ENCODE assay signal across 8 cellular contexts in the genomic region with DNA sequence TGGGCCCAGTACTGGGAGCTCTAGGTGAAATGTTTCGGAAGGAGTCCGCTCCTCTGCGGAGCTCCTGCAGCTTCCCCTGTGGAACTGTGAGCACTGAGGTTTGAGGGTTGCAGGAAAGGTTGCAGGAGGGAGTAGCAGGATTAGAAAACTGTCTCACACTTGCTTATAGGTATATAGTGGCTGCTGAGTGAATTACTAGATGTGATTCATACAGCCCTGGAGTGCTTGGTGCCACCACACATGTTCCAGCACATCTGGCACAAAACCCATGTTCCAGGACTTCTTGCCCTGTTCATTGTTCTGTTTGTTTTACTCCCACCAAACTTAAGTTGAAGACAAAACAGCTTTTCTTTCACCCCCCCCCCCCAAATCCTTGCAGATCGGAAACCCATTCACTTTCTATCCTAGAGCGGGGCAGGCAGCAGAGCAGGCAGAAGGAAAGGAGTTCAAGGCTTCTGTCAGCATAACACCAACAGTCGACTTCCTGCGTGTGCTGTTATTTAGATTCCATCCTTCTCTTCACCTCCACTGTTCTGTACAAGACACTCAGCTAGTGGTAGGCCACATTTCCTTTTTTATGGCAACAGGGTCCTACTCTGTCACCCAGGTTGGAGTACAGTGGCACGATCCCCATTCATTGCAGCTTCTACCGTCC. TPM values are rescaled to one million over a fixed set of nuclear protein-coding genes. Genes with fewer than 3 reads are reported as not detected.
DNase-seq lines count a peak whose midpoint lies in the region; ATAC-seq and TF ChIP-seq lines count a peak whose summit lies in the region.

No MANE protein-coding gene starts in this region.

- H3K4me3 ChIP-seq in SJSA1 (peak overlapping the region; percentile 84), epithelial cell of proximal tubule (ENCODE audit: low read depth, low read length) (peak overlapping the region; percentile 90)

- H3K27ac ChIP-seq in SJSA1, result peak overlapping the region; percentile 71

- no peaks in the 10 kb centered on the region for H3K9me3 Mint-ChIP-seq in nephron

- H3K4me1 ChIP-seq in SJSA1 (replicated peaks), result peaks cover 39% of the 10 kb centered on the region

- H3K36me3 ChIP-seq in SJSA1, result peaks cover 12% of the 10 kb centered on the region

- H3K27ac Mint-ChIP-seq in nephron, result peak overlapping the region; percentile 97 to 99 (median 99)

- peaks cover 4% of the 10 kb centered on the region for H3K36me3 Mint-ChIP-seq in nephron (ENCODE audit: low read depth)

- H3K9me3 ChIP-seq in SJSA1 (replicated peaks), result no peaks in the 10 kb centered on the region

- no peaks in the 10 kb centered on the region for H3K27me3 ChIP-seq in SJSA1 (replicated peaks)

- TF ChIP-seq CTCF in epithelial cell of proximal tubule (conservative IDR thresholded peaks at IDR 0.05; ENCODE audit: low read depth, low read length) (no peak), nephron (IDR thresholded peaks at IDR 0.05; ENCODE audit: unreplicated experiment in 3 of 3) (no peak)

- peaks cover 30% of the 10 kb centered on the region for H3K4me1 Mint-ChIP-seq in nephron

- DNase-seq in AG08395 (ENCODE audit: low spot score), result peak; percentile 48
- DNase-seq in SJSA1 (ENCODE audit: low read depth in 1 of 2, low spot score in 2 of 2), result no peak
- no peak for DNase-seq in epithelial cell of proximal tubule (ENCODE audit: low read depth)
- no peak for DNase-seq in RPMI8226
- no peak for DNase-seq in SHP77 (lab: John Stamatoyannopoulos, UW)
- no peak for DNase-seq in SK-N-DZ (ENCODE audit: low spot score)

- peak overlapping the region; percentile 88 to 94 (median 94) for H3K4me3 Mint-ChIP-seq in nephron

- H3K27me3 Mint-ChIP-seq in nephron (ENCODE audit: low read depth), result no peaks in the 10 kb centered on the region

- ATAC-seq in GM21825 (IDR thresholded peaks at IDR 0.05; ENCODE audit: unreplicated experiment), result peak; percentile 3

RNA-seq across cellular contexts. Expression of gene PEX6, which starts 0.7 kb away (rescaled TPM):
- total RNA-seq in SJSA1 (2014; rRNA removed; shearing (Covaris generic)), result 25.1 and 30.0 TPM in 2 replicates
- total RNA-seq in epithelial cell of proximal tubule, result 19.5 and 22.4 TPM in 2 replicates
- polyA plus RNA-seq in SK-N-DZ (2014; cell fraction: cytosol; rRNA removed), result 21.6 and 23.1 TPM in 2 replicates
- polyA plus RNA-seq in SK-N-DZ (2014; cell fraction: nucleus; rRNA removed), result 67.8 and 85.1 TPM in 2 replicates

RNA-seq across cellular contexts. Expression of gene PPP2R5D, which starts 4.7 kb away (rescaled TPM):
- total RNA-seq in SJSA1 (2014; rRNA removed; shearing (Covaris generic)), result 63.4 and 78.4 TPM in 2 replicates
- 66.4 and 94.2 TPM in 2 replicates for total RNA-seq in epithelial cell of proximal tubule
- 59.3 and 63.1 TPM in 2 replicates for polyA plus RNA-seq in SK-N-DZ (2014; cell fraction: cytosol; rRNA removed)
- polyA plus RNA-seq in SK-N-DZ (2014; cell fraction: nucleus; rRNA removed), result 55.9 and 80.5 TPM in 2 replicates

RNA-seq across cellular contexts. Expression of gene GNMT, which starts 19.1 kb away (rescaled TPM):
- total RNA-seq in SJSA1 (2014; rRNA removed; shearing (Covaris generic)), result 0.58 TPM in 1 of 2 replicates, not detected in the other
- not detected in 2 replicates for total RNA-seq in epithelial cell of proximal tubule
- 0.15 and 0.18 TPM in 2 replicates for polyA plus RNA-seq in SK-N-DZ (2014; cell fraction: cytosol; rRNA removed)
- 0.54 TPM in 1 of 2 replicates, not detected in the other for polyA plus RNA-seq in SK-N-DZ (2014; cell fraction: nucleus; rRNA removed)

RNA-seq across cellular contexts. Expression of gene MEA1, which starts 34.1 kb away (rescaled TPM):
- 118 and 134 TPM in 2 replicates for total RNA-seq in SJSA1 (2014; rRNA removed; shearing (Covaris generic))
- total RNA-seq in epithelial cell of proximal tubule, result 108 and 122 TPM in 2 replicates
- 117 and 144 TPM in 2 replicates for polyA plus RNA-seq in SK-N-DZ (2014; cell fraction: cytosol; rRNA removed)
- polyA plus RNA-seq in SK-N-DZ (2014; cell fraction: nucleus; rRNA removed), result 56.5 and 74.1 TPM in 2 replicates

RNA-seq across cellular contexts. Expression of gene KLHDC3, which starts 34.4 kb away (rescaled TPM):
- 109 and 118 TPM in 2 replicates for total RNA-seq in SJSA1 (2014; rRNA removed; shearing (Covaris generic))
- total RNA-seq in epithelial cell of proximal tubule, result 70.8 and 109 TPM in 2 replicates
- polyA plus RNA-seq in SK-N-DZ (2014; cell fraction: cytosol; rRNA removed), result 289 and 332 TPM in 2 replicates
- 161 and 185 TPM in 2 replicates for polyA plus RNA-seq in SK-N-DZ (2014; cell fraction: nucleus; rRNA removed)
